1 cellular context compared by ENCODE assay signal in genomic region chr6:106181664-106182418, GRCh38.
TF ChIP-seq lines count a peak whose summit lies in the region.

No MANE protein-coding gene starts in this region.

TF ChIP-seq in WTC11, 78 proteins besides CTCF, POLR2A, EP300 and RAD21 (continued from another document):
- TF ChIP-seq ZSCAN18 (CRISPR knock-in tag; IDR thresholded peaks at IDR 0.05): no peak
